In the genomic region with DNA sequence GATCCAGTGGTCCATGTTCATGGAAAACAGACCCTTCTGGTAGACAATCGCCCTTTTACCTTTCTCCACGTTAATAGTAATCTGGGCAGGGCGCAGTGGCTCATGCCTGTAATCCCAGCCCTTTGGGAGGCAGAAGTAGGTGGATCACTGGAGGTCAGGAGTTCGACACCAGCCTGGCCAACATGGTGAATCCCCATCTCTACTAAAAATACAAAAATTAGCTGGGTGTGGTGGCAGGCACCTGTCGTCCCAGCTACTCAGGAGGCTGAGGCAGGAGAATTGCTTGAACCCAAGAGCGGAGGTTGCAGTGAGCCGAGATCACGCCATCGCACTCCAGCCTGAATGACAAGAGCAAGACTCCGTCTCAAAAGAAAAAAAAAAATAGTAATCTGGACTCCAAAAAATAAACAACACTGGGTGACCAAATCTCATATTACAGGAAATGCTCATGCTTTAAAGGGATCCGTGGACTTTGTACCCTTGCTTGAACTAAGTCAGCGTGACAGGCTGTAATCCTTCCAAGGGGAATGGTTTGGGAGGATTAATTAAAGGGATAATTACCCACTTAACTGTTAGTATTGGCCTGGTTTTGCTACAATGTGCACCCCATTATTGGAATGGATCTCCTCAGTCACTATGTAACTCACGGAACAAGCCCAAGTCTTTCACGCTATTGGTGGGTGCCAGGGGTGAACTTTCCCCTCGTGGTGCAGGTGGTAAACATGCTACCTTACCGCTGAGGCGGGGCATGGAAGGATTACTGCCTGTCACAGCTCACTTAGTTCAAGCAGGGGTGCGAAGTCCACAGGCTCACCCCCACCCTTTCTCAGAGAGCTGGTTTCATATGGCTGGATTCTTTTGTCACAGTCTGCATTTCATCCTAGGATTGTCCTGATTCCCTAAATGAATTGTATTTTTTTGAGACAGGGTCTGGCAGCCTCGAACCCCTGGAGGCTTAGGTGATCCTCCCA, we compare ENCODE assay signal across 1 cellular context.
A peak's percentile ranks its signal among the peaks of the same experiment; 100 is the strongest.
TF ChIP-seq lines count a peak whose summit lies in the region.

No MANE protein-coding gene starts in this region.

TF ChIP-seq in HepG2, 621 proteins besides CTCF, POLR2A, EP300 and RAD21 (continued from another document and continues in another):
- TF ChIP-seq, protein P1, sequence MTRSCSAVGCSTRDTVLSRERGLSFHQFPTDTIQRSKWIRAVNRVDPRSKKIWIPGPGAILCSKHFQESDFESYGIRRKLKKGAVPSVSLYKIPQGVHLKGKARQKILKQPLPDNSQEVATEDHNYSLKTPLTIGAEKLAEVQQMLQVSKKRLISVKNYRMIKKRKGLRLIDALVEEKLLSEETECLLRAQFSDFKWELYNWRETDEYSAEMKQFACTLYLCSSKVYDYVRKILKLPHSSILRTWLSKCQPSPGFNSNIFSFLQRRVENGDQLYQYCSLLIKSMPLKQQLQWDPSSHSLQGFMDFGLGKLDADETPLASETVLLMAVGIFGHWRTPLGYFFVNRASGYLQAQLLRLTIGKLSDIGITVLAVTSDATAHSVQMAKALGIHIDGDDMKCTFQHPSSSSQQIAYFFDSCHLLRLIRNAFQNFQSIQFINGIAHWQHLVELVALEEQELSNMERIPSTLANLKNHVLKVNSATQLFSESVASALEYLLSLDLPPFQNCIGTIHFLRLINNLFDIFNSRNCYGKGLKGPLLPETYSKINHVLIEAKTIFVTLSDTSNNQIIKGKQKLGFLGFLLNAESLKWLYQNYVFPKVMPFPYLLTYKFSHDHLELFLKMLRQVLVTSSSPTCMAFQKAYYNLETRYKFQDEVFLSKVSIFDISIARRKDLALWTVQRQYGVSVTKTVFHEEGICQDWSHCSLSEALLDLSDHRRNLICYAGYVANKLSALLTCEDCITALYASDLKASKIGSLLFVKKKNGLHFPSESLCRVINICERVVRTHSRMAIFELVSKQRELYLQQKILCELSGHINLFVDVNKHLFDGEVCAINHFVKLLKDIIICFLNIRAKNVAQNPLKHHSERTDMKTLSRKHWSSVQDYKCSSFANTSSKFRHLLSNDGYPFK (CRISPR knock-in tag; IDR thresholded peaks at IDR 0.05; ENCODE audit: borderline replicate concordance) = no peak; the same call in 1 of the 2 replicates
- TF ChIP-seq FOXA1 (IDR thresholded peaks at IDR 0.05) (peak; percentile 76; the same call in 1 of the 2 replicates), FOXA1 (CRISPR knock-in tag; IDR thresholded peaks at IDR 0.05) (peak; percentile 97), ZNF530 (CRISPR knock-in tag; IDR thresholded peaks at IDR 0.05; ENCODE audit: low read depth) (no peak), ZNF816 (CRISPR knock-in tag; IDR thresholded peaks at IDR 0.05; ENCODE audit: borderline replicate concordance) (peak; percentile 86; the same call in 1 of the 2 replicates), ZNF569 (CRISPR knock-in tag; IDR thresholded peaks at IDR 0.05; ENCODE audit: borderline replicate concordance) (peak; percentile 47; the same call in 1 of the 2 replicates), ZSCAN21 (CRISPR knock-in tag; IDR thresholded peaks at IDR 0.05; ENCODE audit: borderline replicate concordance) (peak; percentile 89; the same call in 1 of the 2 replicates), ZNF367 (CRISPR knock-in tag; IDR thresholded peaks at IDR 0.05; ENCODE audit: borderline replicate concordance) (peak; percentile 96), SKI (IDR thresholded peaks at IDR 0.05; ENCODE audit: partially characterized antibody) (peak; percentile 65), ZBTB38 (CRISPR knock-in tag; IDR thresholded peaks at IDR 0.05) (peak; percentile 77; the same call in 1 of the 2 replicates), ELF1 (CRISPR knock-in tag; IDR thresholded peaks at IDR 0.05) (peak; percentile 92), ZMYM2 (CRISPR knock-in tag; IDR thresholded peaks at IDR 0.05) (peak; percentile 99), ZNF121 (CRISPR knock-in tag; IDR thresholded peaks at IDR 0.05) (no peak; the same call in none of the 2 replicates), MAFG (CRISPR knock-in tag; IDR thresholded peaks at IDR 0.05) (no peak), SNAPC2 (CRISPR knock-in tag; IDR thresholded peaks at IDR 0.05) (no peak), ZFP36L1 (CRISPR knock-in tag; IDR thresholded peaks at IDR 0.05) (0 out of 2 replicates have a peak, but pooled peaks have one; percentile 54), ZFP41 (CRISPR knock-in tag; IDR thresholded peaks at IDR 0.05; ENCODE audit: borderline replicate concordance) (no peak), ZNF709 (CRISPR knock-in tag; IDR thresholded peaks at IDR 0.05) (peak; percentile 77), TOPORS (CRISPR knock-in tag; IDR thresholded peaks at IDR 0.05) (no peak), MAFF (IDR thresholded peaks at IDR 0.05; ENCODE audit: low read depth, low read length) (no peak), ZNF777 (CRISPR knock-in tag; IDR thresholded peaks at IDR 0.05) (peak; percentile 37), DMAP1 (CRISPR knock-in tag; IDR thresholded peaks at IDR 0.05) (peak; percentile 98), HMG20B (CRISPR knock-in tag; conservative IDR thresholded peaks at IDR 0.05) (no peak; the same call in none of the 2 replicates), ZNF563 (CRISPR knock-in tag; IDR thresholded peaks at IDR 0.05) (peak; percentile 39; the same call in 1 of the 2 replicates), TCF12 (IDR thresholded peaks at IDR 0.05) (no peak), TCF12 (CRISPR knock-in tag; IDR thresholded peaks at IDR 0.05) (peak; percentile 85; the same call in 1 of the 2 replicates), IRX3 (CRISPR knock-in tag; IDR thresholded peaks at IDR 0.05; ENCODE audit: borderline replicate concordance, low read depth) (no peak; the same call in 1 of the 2 replicates), PAWR (CRISPR knock-in tag; IDR thresholded peaks at IDR 0.05; ENCODE audit: borderline replicate concordance) (no peak), CEBPG (CRISPR knock-in tag; IDR thresholded peaks at IDR 0.05) (peak; percentile 74; the same call in 1 of the 2 replicates), NFIC (IDR thresholded peaks at IDR 0.05; ENCODE audit: low read length) (peak; percentile 46; the same call in 1 of the 2 replicates), ZNF576 (CRISPR knock-in tag; IDR thresholded peaks at IDR 0.05) (0 out of 2 replicates have a peak, but pooled peaks have one; percentile 53), ZNF441 (CRISPR knock-in tag; IDR thresholded peaks at IDR 0.05; ENCODE audit: borderline replicate concordance) (peak; percentile 81), KAT7 (CRISPR knock-in tag; IDR thresholded peaks at IDR 0.05; ENCODE audit: borderline replicate concordance) (peak; percentile 85; the same call in 1 of the 2 replicates), ZNF670 (CRISPR knock-in tag; IDR thresholded peaks at IDR 0.05; ENCODE audit: borderline replicate concordance) (peak; percentile 89; the same call in 1 of the 2 replicates), ZNF724P (CRISPR knock-in tag; IDR thresholded peaks at IDR 0.05; ENCODE audit: borderline replicate concordance) (peak; percentile 69; the same call in 1 of the 2 replicates), ASH2L (IDR thresholded peaks at IDR 0.05; ENCODE audit: insufficient read length, low read depth, low read length) (peak; percentile 100), CHD4 (IDR thresholded peaks at IDR 0.05; ENCODE audit: borderline replicate concordance, low read length) (peak; percentile 32; the same call in 1 of the 2 replicates), EZH2 (conservative IDR thresholded peaks at IDR 0.05; ENCODE audit: low read depth, low read length) (no peak), STAG1 (CRISPR knock-in tag; IDR thresholded peaks at IDR 0.05) (peak; percentile 28; the same call in 1 of the 2 replicates), RXRB (CRISPR knock-in tag; IDR thresholded peaks at IDR 0.05; ENCODE audit: borderline replicate concordance) (peak; percentile 98), SALL1 (CRISPR knock-in tag; IDR thresholded peaks at IDR 0.05) (peak; percentile 99), PRPF4 (IDR thresholded peaks at IDR 0.05; ENCODE audit: low read depth, low read length, poor library complexity, severe bottlenecking) (no peak), SP1 (IDR thresholded peaks at IDR 0.05) (no peak), SP1 (CRISPR knock-in tag; IDR thresholded peaks at IDR 0.05) (0 out of 2 replicates have a peak, but pooled peaks have one; percentile 19), MBNL3 (CRISPR knock-in tag; conservative IDR thresholded peaks at IDR 0.05) (no peak), ZNF276 (CRISPR knock-in tag; IDR thresholded peaks at IDR 0.05; ENCODE audit: low read depth) (peak; percentile 92; the same call in 1 of the 2 replicates), ZNF33A (CRISPR knock-in tag; IDR thresholded peaks at IDR 0.05; ENCODE audit: borderline replicate concordance) (peak; percentile 92; the same call in 1 of the 2 replicates), ZNF343 (CRISPR knock-in tag; IDR thresholded peaks at IDR 0.05) (peak; percentile 88; the same call in 1 of the 2 replicates), NFRKB (IDR thresholded peaks at IDR 0.05) (no peak), ATRX (CRISPR knock-in tag; IDR thresholded peaks at IDR 0.05; ENCODE audit: borderline replicate concordance) (no peak), ZNF549 (CRISPR knock-in tag; IDR thresholded peaks at IDR 0.05) (no peak), ZNF879 (CRISPR knock-in tag; IDR thresholded peaks at IDR 0.05) (no peak), ARHGAP35 (CRISPR knock-in tag; IDR thresholded peaks at IDR 0.05; ENCODE audit: borderline replicate concordance) (peak; percentile 90), IRF2 (CRISPR knock-in tag; IDR thresholded peaks at IDR 0.05) (peak; percentile 92), KLF9 (CRISPR knock-in tag; IDR thresholded peaks at IDR 0.05; ENCODE audit: low read depth) (peak; percentile 34; the same call in 1 of the 2 replicates), TCF7 (IDR thresholded peaks at IDR 0.05; ENCODE audit: low read depth) (peak; percentile 60), BRCA1 (CRISPR knock-in tag; IDR thresholded peaks at IDR 0.05) (peak; percentile 82; the same call in 1 of the 2 replicates), ZNF772 (CRISPR knock-in tag; IDR thresholded peaks at IDR 0.05) (peak; percentile 91), THAP8 (CRISPR knock-in tag; IDR thresholded peaks at IDR 0.05; ENCODE audit: borderline replicate concordance) (no peak), ZNF790 (CRISPR knock-in tag; IDR thresholded peaks at IDR 0.05; ENCODE audit: borderline replicate concordance) (no peak), ZNF496 (CRISPR knock-in tag; IDR thresholded peaks at IDR 0.05; ENCODE audit: insufficient replicate concordance) (no peak), ZNF234 (CRISPR knock-in tag; conservative IDR thresholded peaks at IDR 0.05) (no peak), ZNF841 (CRISPR knock-in tag; IDR thresholded peaks at IDR 0.05; ENCODE audit: borderline replicate concordance) (no peak)
- TF ChIP-seq, protein P2, sequence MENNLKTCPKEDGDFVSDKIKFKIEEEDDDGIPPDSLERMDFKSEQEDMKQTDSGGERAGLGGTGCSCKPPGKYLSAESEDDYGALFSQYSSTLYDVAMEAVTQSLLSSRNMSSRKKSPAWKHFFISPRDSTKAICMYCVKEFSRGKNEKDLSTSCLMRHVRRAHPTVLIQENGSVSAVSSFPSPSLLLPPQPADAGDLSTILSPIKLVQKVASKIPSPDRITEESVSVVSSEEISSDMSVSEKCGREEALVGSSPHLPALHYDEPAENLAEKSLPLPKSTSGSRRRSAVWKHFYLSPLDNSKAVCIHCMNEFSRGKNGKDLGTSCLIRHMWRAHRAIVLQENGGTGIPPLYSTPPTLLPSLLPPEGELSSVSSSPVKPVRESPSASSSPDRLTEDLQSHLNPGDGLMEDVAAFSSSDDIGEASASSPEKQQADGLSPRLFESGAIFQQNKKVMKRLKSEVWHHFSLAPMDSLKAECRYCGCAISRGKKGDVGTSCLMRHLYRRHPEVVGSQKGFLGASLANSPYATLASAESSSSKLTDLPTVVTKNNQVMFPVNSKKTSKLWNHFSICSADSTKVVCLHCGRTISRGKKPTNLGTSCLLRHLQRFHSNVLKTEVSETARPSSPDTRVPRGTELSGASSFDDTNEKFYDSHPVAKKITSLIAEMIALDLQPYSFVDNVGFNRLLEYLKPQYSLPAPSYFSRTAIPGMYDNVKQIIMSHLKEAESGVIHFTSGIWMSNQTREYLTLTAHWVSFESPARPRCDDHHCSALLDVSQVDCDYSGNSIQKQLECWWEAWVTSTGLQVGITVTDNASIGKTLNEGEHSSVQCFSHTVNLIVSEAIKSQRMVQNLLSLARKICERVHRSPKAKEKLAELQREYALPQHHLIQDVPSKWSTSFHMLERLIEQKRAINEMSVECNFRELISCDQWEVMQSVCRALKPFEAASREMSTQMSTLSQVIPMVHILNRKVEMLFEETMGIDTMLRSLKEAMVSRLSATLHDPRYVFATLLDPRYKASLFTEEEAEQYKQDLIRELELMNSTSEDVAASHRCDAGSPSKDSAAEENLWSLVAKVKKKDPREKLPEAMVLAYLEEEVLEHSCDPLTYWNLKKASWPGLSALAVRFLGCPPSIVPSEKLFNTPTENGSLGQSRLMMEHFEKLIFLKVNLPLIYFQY (CRISPR knock-in tag; IDR thresholded peaks at IDR 0.05; ENCODE audit: borderline replicate concordance) = peak; percentile 82
- TF ChIP-seq, protein P3, sequence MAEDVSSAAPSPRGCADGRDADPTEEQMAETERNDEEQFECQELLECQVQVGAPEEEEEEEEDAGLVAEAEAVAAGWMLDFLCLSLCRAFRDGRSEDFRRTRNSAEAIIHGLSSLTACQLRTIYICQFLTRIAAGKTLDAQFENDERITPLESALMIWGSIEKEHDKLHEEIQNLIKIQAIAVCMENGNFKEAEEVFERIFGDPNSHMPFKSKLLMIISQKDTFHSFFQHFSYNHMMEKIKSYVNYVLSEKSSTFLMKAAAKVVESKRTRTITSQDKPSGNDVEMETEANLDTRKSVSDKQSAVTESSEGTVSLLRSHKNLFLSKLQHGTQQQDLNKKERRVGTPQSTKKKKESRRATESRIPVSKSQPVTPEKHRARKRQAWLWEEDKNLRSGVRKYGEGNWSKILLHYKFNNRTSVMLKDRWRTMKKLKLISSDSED (CRISPR knock-in tag; IDR thresholded peaks at IDR 0.05) = no peak
